ENCODE assay signal across 1 cellular context in the genomic region with DNA sequence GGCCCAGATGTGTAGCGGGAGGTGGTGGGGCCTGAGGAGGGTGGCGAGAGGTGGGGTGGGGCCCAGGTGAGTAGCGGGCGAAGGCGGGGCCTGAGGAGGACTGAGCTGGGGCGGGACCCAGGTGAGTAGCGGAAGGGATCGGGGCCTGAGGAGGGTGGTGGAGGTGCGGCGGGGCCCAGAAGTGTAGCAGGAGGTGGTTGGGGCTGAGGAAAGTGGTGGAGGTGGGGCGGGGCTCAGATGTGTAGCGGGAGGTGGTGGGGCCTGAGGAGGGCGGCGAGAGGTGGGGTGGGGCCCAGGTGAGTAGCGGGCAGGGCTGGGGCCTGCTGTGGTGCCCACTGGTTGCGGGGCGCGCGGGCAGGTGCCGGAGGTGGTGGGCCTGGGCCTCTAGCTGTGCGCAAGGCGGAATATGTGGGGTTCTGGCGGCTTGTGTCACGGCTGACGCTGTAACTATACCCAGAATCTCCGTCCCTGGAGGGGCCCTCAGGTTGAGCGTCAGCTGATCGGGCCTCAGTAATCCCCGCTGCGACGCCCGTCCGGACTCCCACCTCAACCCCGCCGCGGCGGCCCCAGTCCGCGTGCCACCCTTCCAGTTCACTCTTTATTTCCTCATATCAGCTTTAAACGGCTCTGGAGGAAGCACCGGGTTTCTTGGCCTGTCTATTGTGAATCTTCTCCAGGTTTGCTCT.
A peak's percentile ranks its signal among the peaks of the same experiment; 100 is the strongest.
TF ChIP-seq lines count a peak whose summit lies in the region.

No MANE protein-coding gene starts in this region.

TF ChIP-seq in HepG2, 621 proteins besides CTCF, POLR2A, EP300 and RAD21:
- TF ChIP-seq NRL (CRISPR knock-in tag; IDR thresholded peaks at IDR 0.05; ENCODE audit: borderline replicate concordance): 0 out of 2 replicates have a peak, but pooled peaks have one; percentile 32
- TF ChIP-seq HNRNPK (IDR thresholded peaks at IDR 0.05; ENCODE audit: low read depth, low read length, poor library complexity, severe bottlenecking): peak; percentile 35
- TF ChIP-seq, protein P1, sequence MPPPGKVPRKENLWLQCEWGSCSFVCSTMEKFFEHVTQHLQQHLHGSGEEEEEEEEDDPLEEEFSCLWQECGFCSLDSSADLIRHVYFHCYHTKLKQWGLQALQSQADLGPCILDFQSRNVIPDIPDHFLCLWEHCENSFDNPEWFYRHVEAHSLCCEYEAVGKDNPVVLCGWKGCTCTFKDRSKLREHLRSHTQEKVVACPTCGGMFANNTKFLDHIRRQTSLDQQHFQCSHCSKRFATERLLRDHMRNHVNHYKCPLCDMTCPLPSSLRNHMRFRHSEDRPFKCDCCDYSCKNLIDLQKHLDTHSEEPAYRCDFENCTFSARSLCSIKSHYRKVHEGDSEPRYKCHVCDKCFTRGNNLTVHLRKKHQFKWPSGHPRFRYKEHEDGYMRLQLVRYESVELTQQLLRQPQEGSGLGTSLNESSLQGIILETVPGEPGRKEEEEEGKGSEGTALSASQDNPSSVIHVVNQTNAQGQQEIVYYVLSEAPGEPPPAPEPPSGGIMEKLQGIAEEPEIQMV (CRISPR knock-in tag; IDR thresholded peaks at IDR 0.05; ENCODE audit: low read depth): no peak
- TF ChIP-seq SAFB2 (CRISPR knock-in tag; IDR thresholded peaks at IDR 0.05; ENCODE audit: borderline replicate concordance, low read depth): 0 out of 2 replicates have a peak, but pooled peaks have one; percentile 6
- TF ChIP-seq, protein P2, sequence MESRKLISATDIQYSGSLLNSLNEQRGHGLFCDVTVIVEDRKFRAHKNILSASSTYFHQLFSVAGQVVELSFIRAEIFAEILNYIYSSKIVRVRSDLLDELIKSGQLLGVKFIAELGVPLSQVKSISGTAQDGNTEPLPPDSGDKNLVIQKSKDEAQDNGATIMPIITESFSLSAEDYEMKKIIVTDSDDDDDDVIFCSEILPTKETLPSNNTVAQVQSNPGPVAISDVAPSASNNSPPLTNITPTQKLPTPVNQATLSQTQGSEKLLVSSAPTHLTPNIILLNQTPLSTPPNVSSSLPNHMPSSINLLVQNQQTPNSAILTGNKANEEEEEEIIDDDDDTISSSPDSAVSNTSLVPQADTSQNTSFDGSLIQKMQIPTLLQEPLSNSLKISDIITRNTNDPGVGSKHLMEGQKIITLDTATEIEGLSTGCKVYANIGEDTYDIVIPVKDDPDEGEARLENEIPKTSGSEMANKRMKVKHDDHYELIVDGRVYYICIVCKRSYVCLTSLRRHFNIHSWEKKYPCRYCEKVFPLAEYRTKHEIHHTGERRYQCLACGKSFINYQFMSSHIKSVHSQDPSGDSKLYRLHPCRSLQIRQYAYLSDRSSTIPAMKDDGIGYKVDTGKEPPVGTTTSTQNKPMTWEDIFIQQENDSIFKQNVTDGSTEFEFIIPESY (CRISPR knock-in tag; IDR thresholded peaks at IDR 0.05): peak; percentile 80; the same call in 1 of the 2 replicates
- TF ChIP-seq FOSL1 (CRISPR knock-in tag; IDR thresholded peaks at IDR 0.05; ENCODE audit: borderline replicate concordance): no peak
- TF ChIP-seq ATF1 (CRISPR knock-in tag; IDR thresholded peaks at IDR 0.05): no peak
- no peak for TF ChIP-seq SKI (IDR thresholded peaks at IDR 0.05; ENCODE audit: partially characterized antibody)
- no peak for TF ChIP-seq STAG1 (CRISPR knock-in tag; IDR thresholded peaks at IDR 0.05)
- TF ChIP-seq ZFAT (CRISPR knock-in tag; conservative IDR thresholded peaks at IDR 0.05): no peak
- no peak for TF ChIP-seq ZNF629 (CRISPR knock-in tag; conservative IDR thresholded peaks at IDR 0.05)
- no peak for TF ChIP-seq ZNF891 (CRISPR knock-in tag; IDR thresholded peaks at IDR 0.05)
- TF ChIP-seq MATR3 (CRISPR knock-in tag; IDR thresholded peaks at IDR 0.05): no peak
- TF ChIP-seq, protein P3, sequence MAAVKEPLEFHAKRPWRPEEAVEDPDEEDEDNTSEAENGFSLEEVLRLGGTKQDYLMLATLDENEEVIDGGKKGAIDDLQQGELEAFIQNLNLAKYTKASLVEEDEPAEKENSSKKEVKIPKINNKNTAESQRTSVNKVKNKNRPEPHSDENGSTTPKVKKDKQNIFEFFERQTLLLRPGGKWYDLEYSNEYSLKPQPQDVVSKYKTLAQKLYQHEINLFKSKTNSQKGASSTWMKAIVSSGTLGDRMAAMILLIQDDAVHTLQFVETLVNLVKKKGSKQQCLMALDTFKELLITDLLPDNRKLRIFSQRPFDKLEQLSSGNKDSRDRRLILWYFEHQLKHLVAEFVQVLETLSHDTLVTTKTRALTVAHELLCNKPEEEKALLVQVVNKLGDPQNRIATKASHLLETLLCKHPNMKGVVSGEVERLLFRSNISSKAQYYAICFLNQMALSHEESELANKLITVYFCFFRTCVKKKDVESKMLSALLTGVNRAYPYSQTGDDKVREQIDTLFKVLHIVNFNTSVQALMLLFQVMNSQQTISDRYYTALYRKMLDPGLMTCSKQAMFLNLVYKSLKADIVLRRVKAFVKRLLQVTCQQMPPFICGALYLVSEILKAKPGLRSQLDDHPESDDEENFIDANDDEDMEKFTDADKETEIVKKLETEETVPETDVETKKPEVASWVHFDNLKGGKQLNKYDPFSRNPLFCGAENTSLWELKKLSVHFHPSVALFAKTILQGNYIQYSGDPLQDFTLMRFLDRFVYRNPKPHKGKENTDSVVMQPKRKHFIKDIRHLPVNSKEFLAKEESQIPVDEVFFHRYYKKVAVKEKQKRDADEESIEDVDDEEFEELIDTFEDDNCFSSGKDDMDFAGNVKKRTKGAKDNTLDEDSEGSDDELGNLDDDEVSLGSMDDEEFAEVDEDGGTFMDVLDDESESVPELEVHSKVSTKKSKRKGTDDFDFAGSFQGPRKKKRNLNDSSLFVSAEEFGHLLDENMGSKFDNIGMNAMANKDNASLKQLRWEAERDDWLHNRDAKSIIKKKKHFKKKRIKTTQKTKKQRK (IDR thresholded peaks at IDR 0.05; ENCODE audit: low read length): no peak
- peak; percentile 16 for TF ChIP-seq AGO2 (optimal IDR thresholded peaks at IDR 0.05; ENCODE audit: low read depth, low read length)
- TF ChIP-seq RBFOX2 (IDR thresholded peaks at IDR 0.05; ENCODE audit: low read depth, low read length): 0 out of 2 replicates have a peak, but pooled peaks have one; percentile 26
- no peak for TF ChIP-seq HNF4A (CRISPR knock-in tag; IDR thresholded peaks at IDR 0.05)
- TF ChIP-seq U2AF2 (IDR thresholded peaks at IDR 0.05; ENCODE audit: low read depth, low read length): no peak
